ENCODE assay signal across 21 cellular contexts in the genomic region with DNA sequence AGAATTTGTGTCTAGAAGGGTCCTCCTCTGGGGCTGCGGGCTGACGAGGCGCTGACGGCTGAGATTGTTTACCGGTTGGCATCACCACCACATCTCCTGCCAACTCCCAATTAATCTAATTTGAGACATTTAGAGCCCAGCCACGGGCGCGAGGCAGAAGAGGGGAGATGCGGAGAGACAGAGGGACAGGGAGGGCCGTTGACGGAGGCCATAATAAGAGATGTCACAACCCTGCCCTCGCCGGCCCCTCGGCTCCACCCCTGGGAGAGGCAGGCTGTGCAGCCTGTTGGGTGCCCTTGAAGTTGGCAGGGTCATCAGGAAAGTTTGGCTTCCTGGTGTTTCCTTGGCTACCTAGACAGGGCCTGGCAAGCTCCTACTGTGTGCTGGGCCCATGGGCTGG.
"Had no signal": no experiment of that assay in that cellular context is flagged by ENCODE, and none has a peak within 500 bp of the region (broad histone marks: within the 10 kb centered on the region; RNA-seq: fewer than 3 reads in every experiment).

No MANE protein-coding gene starts in this region.

- DNase-seq: dermis blood vessel endothelial cell; erythroblast; foreskin keratinocyte; immature natural killer cell; left cardiac atrium; left ventricle myocardium inferior; lower lobe of right lung; midbrain; stimulated activated CD4-positive, alpha-beta T cell treated with anti-CD3 and anti-CD28 coated beads, Interleukin-12 subunit alpha, Interleukin-12 subunit beta, amount 100 ng/mL, for 4 hours; stimulated activated naive CD4-positive, alpha-beta T cell treated with Interleukin-2 at 50 U/mL for 16 hours; trophoblast cell; uterus had no signal

- H3K36me3 Mint-ChIP-seq: natural killer cell treated with Interleukin-12 subunit alpha and Interleukin-12 subunit beta and Interleukin-15 and Interleukin-18, amount 100 ng/mL, for 72 hours had no signal

- H3K4me3 ChIP-seq: colonic mucosa, left ventricle myocardium inferior, lower lobe of right lung, prostate gland, skin epidermis, uterus had no signal

- H3K4me1 ChIP-seq: colonic mucosa, foreskin keratinocyte, left ventricle myocardium inferior, lower lobe of right lung, parathyroid adenoma, prostate gland, uterus had no signal

- H3K79me2 ChIP-seq: parathyroid adenoma had no signal

- H3K36me3 ChIP-seq: colonic mucosa, left ventricle myocardium inferior, lower lobe of right lung, prostate gland, uterus had no signal

- H3K9ac ChIP-seq: parathyroid adenoma had no signal

- H2AFZ ChIP-seq: parathyroid adenoma had no signal

- H3K4me3 Mint-ChIP-seq: immature natural killer cell; memory B cell; natural killer cell treated with Interleukin-12 subunit alpha and Interleukin-12 subunit beta and Interleukin-15 and Interleukin-18, amount 100 ng/mL, for 72 hours had no signal

- H3K27ac ChIP-seq: colonic mucosa, foreskin keratinocyte, left ventricle myocardium inferior, lower lobe of right lung, parathyroid adenoma, prostate gland, skin epidermis, uterus had no signal

- H3K27me3 ChIP-seq: colonic mucosa, uterus had no signal

- H3K9me3 ChIP-seq: colonic mucosa, left ventricle myocardium inferior, lower lobe of right lung, prostate gland, uterus had no signal

- H3K27ac Mint-ChIP-seq: immature natural killer cell; memory B cell; natural killer cell treated with Interleukin-12 subunit alpha and Interleukin-12 subunit beta and Interleukin-15 and Interleukin-18, amount 100 ng/mL, for 72 hours had no signal

- H3K4me1 Mint-ChIP-seq: immature natural killer cell, memory B cell had no signal

- H3K9me3 Mint-ChIP-seq: immature natural killer cell; natural killer cell treated with Interleukin-12 subunit alpha and Interleukin-12 subunit beta and Interleukin-15 and Interleukin-18, amount 100 ng/mL, for 72 hours had no signal

- FAIRE-seq: endothelial cell of umbilical vein, keratinocyte had no signal

- ATAC-seq: foreskin keratinocyte; left cardiac atrium; lower lobe of right lung; natural killer cell treated with Interleukin-12 subunit alpha and Interleukin-12 subunit beta and Interleukin-15 and Interleukin-18, amount 100 ng/mL, for 72 hours; sciatic nerve had no signal
